Comparison of ENCODE assay signal across 1 cellular context in genomic region chr5:32312682-32313523, GRCh38.
TF ChIP-seq lines count a peak whose summit lies in the region.

Gene MTMR12 (minus strand): TSS chr5:32312939. CDS start chr5:32312838, 101 bp downstream.

TF ChIP-seq in GM12878, 131 proteins besides CTCF, POLR2A, EP300 and RAD21 (continued from another document and continues in another):
- TF ChIP-seq CEBPZ (IDR thresholded peaks at IDR 0.05; ENCODE audit: low read depth, low read length) (peak; percentile 90), ATF2 (IDR thresholded peaks at IDR 0.05; ENCODE audit: low read length) (no peak), SKIL (IDR thresholded peaks at IDR 0.05; ENCODE audit: low read depth, poor library complexity, severe bottlenecking) (peak; percentile 93), NFXL1 (IDR thresholded peaks at IDR 0.05; ENCODE audit: borderline replicate concordance) (no peak), NR2C1 (IDR thresholded peaks at IDR 0.05) (0 out of 2 replicates have a peak, but pooled peaks have one; percentile 41), GATAD2B (conservative IDR thresholded peaks at IDR 0.05; ENCODE audit: low read depth) (peak; percentile 96; the same call in 1 of the 2 replicates), KAT2A (conservative IDR thresholded peaks at IDR 0.05; ENCODE audit: control insufficient read depth, low read depth, low read length) (no peak), RAD51 (IDR thresholded peaks at IDR 0.05) (no peak), HCFC1 (IDR thresholded peaks at IDR 0.05; ENCODE audit: low read length) (no peak), LARP7 (IDR thresholded peaks at IDR 0.05) (peak; percentile 96), PAX8 (IDR thresholded peaks at IDR 0.05) (no peak), ZNF622 (IDR thresholded peaks at IDR 0.05) (no peak), ZNF217 (IDR thresholded peaks at IDR 0.05) (no peak), E2F8 (IDR thresholded peaks at IDR 0.05; ENCODE audit: low read depth, partially characterized antibody) (no peak), TCF7 (IDR thresholded peaks at IDR 0.05; ENCODE audit: borderline replicate concordance) (no peak), FOXM1 (IDR thresholded peaks at IDR 0.05; ENCODE audit: low read depth, low read length) (no peak), ZZZ3 (IDR thresholded peaks at IDR 0.05; ENCODE audit: control insufficient read depth, insufficient read length, low read depth) (no peak), MLLT1 (IDR thresholded peaks at IDR 0.05) (no peak), RBBP5 (conservative IDR thresholded peaks at IDR 0.05) (no peak), MEF2B (IDR thresholded peaks at IDR 0.05; ENCODE audit: partially characterized antibody, poor library complexity, severe bottlenecking) (no peak), ZBED1 (IDR thresholded peaks at IDR 0.05; ENCODE audit: borderline replicate concordance) (no peak), CHD2 (IDR thresholded peaks at IDR 0.05; ENCODE audit: borderline replicate concordance, low read depth, low read length) (peak; percentile 96), USF1 (IDR thresholded peaks at IDR 0.05; ENCODE audit: borderline replicate concordance, extremely low read length, insufficient read depth, low read depth, low read length) (no peak), NKRF (conservative IDR thresholded peaks at IDR 0.05) (peak; percentile 88), ELK1 (IDR thresholded peaks at IDR 0.05; ENCODE audit: low read depth, low read length) (no peak), ZNF274 (IDR thresholded peaks at IDR 0.05; ENCODE audit: insufficient read depth, insufficient read length) (no peak), REST (IDR thresholded peaks at IDR 0.05; ENCODE audit: low read depth, low read length) (no peak), ZBTB11 (CRISPR knock-in tag; IDR thresholded peaks at IDR 0.05) (no peak), GABPA (IDR thresholded peaks at IDR 0.05; ENCODE audit: low read depth) (0 out of 2 replicates have a peak, but pooled peaks have one; percentile 14), NFYA (IDR thresholded peaks at IDR 0.05; ENCODE audit: borderline replicate concordance, low read depth, low read length) (peak; percentile 96), NBN (IDR thresholded peaks at IDR 0.05) (no peak; the same call in 1 of the 2 replicates), BMI1 (IDR thresholded peaks at IDR 0.05; ENCODE audit: borderline replicate concordance) (no peak), NFIC (IDR thresholded peaks at IDR 0.05; ENCODE audit: low read depth, low read length) (no peak), MTA2 (IDR thresholded peaks at IDR 0.05; ENCODE audit: low read depth) (no peak)
